In genomic region chr10:102596506-102596971, GRCh38 we compare ENCODE assay signal across 8 cellular contexts. TPM values are rescaled to one million over a fixed set of nuclear protein-coding genes. Genes with fewer than 3 reads are reported as not detected.
A peak's percentile ranks its signal among the peaks of the same experiment; 100 is the strongest.
DNase-seq lines count a peak whose midpoint lies in the region; ATAC-seq and TF ChIP-seq lines count a peak whose summit lies in the region.

No MANE protein-coding gene starts in this region.

- peak overlapping the region; percentile 32 for H3K9ac ChIP-seq in endocrine pancreas (ENCODE audit: control insufficient read depth, insufficient read depth, low read length)

- peak; percentile 60 for DNase-seq in SIG-M5 treated with dmso at 0.1 percent for 504 hours (lab: John Stamatoyannopoulos, UW; ENCODE audit: unreplicated experiment)
- DNase-seq in SIG-M5 (lab: John Stamatoyannopoulos, UW): no peak
- DNase-seq in RWPE1 (ENCODE audit: low spot score): peak; percentile 84
- no peak for DNase-seq in amniotic stem cell (lab: John Stamatoyannopoulos, UW)

- ATAC-seq in HG02840 (IDR thresholded peaks at IDR 0.05; ENCODE audit: low FRiP score, unreplicated experiment): no peak

- TF ChIP-seq CTCF in RWPE1 (conservative IDR thresholded peaks at IDR 0.05; ENCODE audit: low read depth): peak; percentile 85

- H3K27ac ChIP-seq in RWPE1: peak overlapping the region; percentile 7; the same call in 1 of the 2 replicates
- peak overlapping the region; percentile 58 for H3K27ac ChIP-seq in mesodermal cell (ENCODE audit: low read depth, low read length, severe bottlenecking)

- H3K36me3 ChIP-seq in endocrine pancreas (ENCODE audit: control insufficient read depth, insufficient read depth, low read length) (no peaks in the 10 kb centered on the region), mesodermal cell (ENCODE audit: control insufficient read depth, insufficient read depth, low read length) (peaks cover 82% of the 10 kb centered on the region)

- no peaks in the 10 kb centered on the region for H3K4me1 ChIP-seq in endocrine pancreas (ENCODE audit: control insufficient read depth, insufficient read depth, low read length)
- H3K4me1 ChIP-seq in mesodermal cell (ENCODE audit: control insufficient read depth, insufficient read depth, low read length, poor library complexity, severe bottlenecking): peaks cover 78% of the 10 kb centered on the region

- POLR2A ChIA-PET in RWPE1 (lab: Yijun Ruan, JAX; ENCODE audit: low non-redundant PET): no interaction called here

- 40% methylated on average over 1 of the region's 3 CpGs; no CpG with 5 or more reads in 1 of the 2 experiments for WGBS in mesodermal cell (ENCODE audit: insufficient coverage in 2 of 2), 2 experiments

- TF ChIP-seq EP300 in Ishikawa (IDR thresholded peaks at IDR 0.05; ENCODE audit: borderline replicate concordance): no peak

- TF ChIP-seq RAD21 in Ishikawa (IDR thresholded peaks at IDR 0.05; ENCODE audit: low read depth): peak; percentile 86

- H3K9me3 ChIP-seq in endocrine pancreas (ENCODE audit: control insufficient read depth, low read length) (no peaks in the 10 kb centered on the region), mesodermal cell (ENCODE audit: control insufficient read depth, low read length) (no peaks in the 10 kb centered on the region)

- CTCF ChIA-PET in RWPE1 (lab: Yijun Ruan, JAX): interaction anchor here (0.6 to 2.4 kb wide), 8 partner anchors 9 to 366 kb away, joined by 3 to 9 read pairs (median 3); no protein-coding TSS in a partner anchor

- H3K4me3 ChIP-seq in endocrine pancreas (ENCODE audit: control insufficient read depth, insufficient read depth, low read length) (no peak overlapping the region), mesodermal cell (ENCODE audit: extremely low read depth, insufficient read depth, low read length, poor library complexity, severe bottlenecking) (no peak overlapping the region)

- no peaks in the 10 kb centered on the region for H3K27me3 ChIP-seq in endocrine pancreas (ENCODE audit: control insufficient read depth, insufficient read depth, low read length)

TF ChIP-seq in Ishikawa, 13 proteins besides CTCF, POLR2A, EP300 and RAD21:
- TF ChIP-seq, protein P1, sequence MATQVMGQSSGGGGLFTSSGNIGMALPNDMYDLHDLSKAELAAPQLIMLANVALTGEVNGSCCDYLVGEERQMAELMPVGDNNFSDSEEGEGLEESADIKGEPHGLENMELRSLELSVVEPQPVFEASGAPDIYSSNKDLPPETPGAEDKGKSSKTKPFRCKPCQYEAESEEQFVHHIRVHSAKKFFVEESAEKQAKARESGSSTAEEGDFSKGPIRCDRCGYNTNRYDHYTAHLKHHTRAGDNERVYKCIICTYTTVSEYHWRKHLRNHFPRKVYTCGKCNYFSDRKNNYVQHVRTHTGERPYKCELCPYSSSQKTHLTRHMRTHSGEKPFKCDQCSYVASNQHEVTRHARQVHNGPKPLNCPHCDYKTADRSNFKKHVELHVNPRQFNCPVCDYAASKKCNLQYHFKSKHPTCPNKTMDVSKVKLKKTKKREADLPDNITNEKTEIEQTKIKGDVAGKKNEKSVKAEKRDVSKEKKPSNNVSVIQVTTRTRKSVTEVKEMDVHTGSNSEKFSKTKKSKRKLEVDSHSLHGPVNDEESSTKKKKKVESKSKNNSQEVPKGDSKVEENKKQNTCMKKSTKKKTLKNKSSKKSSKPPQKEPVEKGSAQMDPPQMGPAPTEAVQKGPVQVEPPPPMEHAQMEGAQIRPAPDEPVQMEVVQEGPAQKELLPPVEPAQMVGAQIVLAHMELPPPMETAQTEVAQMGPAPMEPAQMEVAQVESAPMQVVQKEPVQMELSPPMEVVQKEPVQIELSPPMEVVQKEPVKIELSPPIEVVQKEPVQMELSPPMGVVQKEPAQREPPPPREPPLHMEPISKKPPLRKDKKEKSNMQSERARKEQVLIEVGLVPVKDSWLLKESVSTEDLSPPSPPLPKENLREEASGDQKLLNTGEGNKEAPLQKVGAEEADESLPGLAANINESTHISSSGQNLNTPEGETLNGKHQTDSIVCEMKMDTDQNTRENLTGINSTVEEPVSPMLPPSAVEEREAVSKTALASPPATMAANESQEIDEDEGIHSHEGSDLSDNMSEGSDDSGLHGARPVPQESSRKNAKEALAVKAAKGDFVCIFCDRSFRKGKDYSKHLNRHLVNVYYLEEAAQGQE (IDR thresholded peaks at IDR 0.05; ENCODE audit: low read depth): no peak
- no peak for TF ChIP-seq ZBTB7A (IDR thresholded peaks at IDR 0.05; ENCODE audit: low read depth)
TF ChIP-seq in Ishikawa: peak in this region for 0.

RNA-seq across cellular contexts. Expression of gene TRIM8, which starts 47.7 kb away (rescaled TPM):
- 138 TPM for polyA plus RNA-seq in mesodermal cell (2013, experiment 1 of 2)
- polyA plus RNA-seq in mesodermal cell (2013, experiment 2 of 2): 118 TPM

Comparison
In these comparisons a context has a peak if more than half of its experiments do, and no peak if none do; other contexts are left out.
1. DNase-seq: peak in SIG-M5 treated with dmso at 0.1 percent for 504 hours (single experiment) and RWPE1 (single experiment); none in SIG-M5 (single experiment) and amniotic stem cell (single experiment).